In genomic region chr2:111157798-111158197, GRCh38 we compare ENCODE assay signal across 10 cellular contexts. TPM values are rescaled to one million over a fixed set of nuclear protein-coding genes. Genes with fewer than 3 reads are reported as not detected.
DNase-seq lines count a peak whose midpoint lies in the region; ATAC-seq, FAIRE-seq and TF ChIP-seq lines count a peak whose summit lies in the region.
"Had no signal": no experiment of that assay in that cellular context is flagged by ENCODE, and none has a peak within 500 bp of the region (broad histone marks: within the 10 kb centered on the region; RNA-seq: fewer than 3 reads in every experiment).

No MANE protein-coding gene starts in this region.

- no peaks in the 10 kb centered on the region for H3K79me2 ChIP-seq in GM12878 (ENCODE audit: control insufficient read depth, insufficient read depth, low read length)

- in situ Hi-C loops in GM12878 (cut with MboI): no loop called here

- FAIRE-seq in GM18507 (lab: Jason Lieb, UNC) (peak; percentile 54), GM12878 (lab: Jason Lieb, UNC) (peak; percentile 54)
- FAIRE-seq: colon had no signal

- BruUV-seq in GM12878 (replicated peaks; lab: Mats Ljungman, UMichigan): no TSS peak

- H4K20me1 ChIP-seq in GM12878 (ENCODE audit: control insufficient read depth, insufficient read depth): peaks cover 3% of the 10 kb centered on the region; the same call in 1 of the 2 replicates

- SMC1A ChIA-PET in GM12878 (lab: Charles Lee; ENCODE audit: uncharacterized antibody, unreplicated experiment): interaction anchor here (0.9 to 4.4 kb wide), 18 partner anchors 9 to 101 kb away, joined by 3 to 44 read pairs (median 8); no protein-coding TSS in a partner anchor

- RAD21 ChIA-PET in GM12878 (lab: Charles Lee; ENCODE audit: unreplicated experiment): interaction anchor here (1.0 to 4.4 kb wide), 10 partner anchors 9 to 51 kb away, joined by 3 to 34 read pairs (median 8); partner anchors contain the start of gene BCL2L11

- no peak overlapping the region for H3K9ac ChIP-seq in GM12878 (ENCODE audit: control insufficient read depth, insufficient read depth, low read length)

- H3K27ac Mint-ChIP-seq in activated T-cell treated with anti-CD3 and anti-CD28 coated beads, Interleukin-2, amount 50 U/mL, for 24 hours: no peak overlapping the region

- peaks cover 64% of the 10 kb centered on the region for H3K4me1 Mint-ChIP-seq in activated T-cell treated with anti-CD3 and anti-CD28 coated beads, Interleukin-2, amount 50 U/mL, for 24 hours (ENCODE audit: low read depth)

- TF ChIP-seq RAD21 in GM12878 (IDR thresholded peaks at IDR 0.05; ENCODE audit: insufficient read depth, low read depth, low read length): no peak

- CTCF ChIA-PET in GM12878 (lab: Yijun Ruan, JAX): interaction anchor here (1.2 to 3.1 kb wide), 9 partner anchors 11 to 345 kb away, joined by 3 to 26 read pairs (median 4); no protein-coding TSS in a partner anchor

- no peaks in the 10 kb centered on the region for H3K27me3 Mint-ChIP-seq in activated T-cell treated with anti-CD3 and anti-CD28 coated beads, Interleukin-2, amount 50 U/mL, for 24 hours

- DNase-seq in GM18507 (ENCODE audit: extremely low spot score, insufficient read length, low read depth): no peak
- DNase-seq in GM12878 (ENCODE audit: low read depth, low spot score): peak; percentile 69
- no peak for DNase-seq in DMS79 treated with DMSO at 0.1 percent for 48 hours (lab: John Stamatoyannopoulos, UW)
- no peak for DNase-seq in activated T-cell treated with anti-CD3 and anti-CD28 coated beads, Interleukin-2, amount 50 U/mL, for 24 hours
- DNase-seq in SIG-M5 treated with dmso at 0.1 percent for 504 hours (lab: John Stamatoyannopoulos, UW; ENCODE audit: unreplicated experiment): no peak
- no peak for DNase-seq in activated naive CD4-positive, alpha-beta T cell treated with Interleukin-2 at 50 U/mL for 16 hours

- H3K27ac ChIP-seq in GM12878 (ENCODE audit: control insufficient read depth, insufficient read depth): no peak overlapping the region

- H3K9me3 Mint-ChIP-seq in activated T-cell treated with anti-CD3 and anti-CD28 coated beads, Interleukin-2, amount 50 U/mL, for 24 hours: no peaks in the 10 kb centered on the region

- peak; percentile 19 to 27 (median 22); a peak in 3 of 6 replicates for TF ChIP-seq CTCF in GM12878 (IDR thresholded peaks at IDR 0.05 in 2 of 3, conservative IDR thresholded peaks at IDR 0.05 in 1 of 3; ENCODE audit: control insufficient read depth in 2 of 3, extremely low read depth in 1 of 3, insufficient read depth in 1 of 3, low read depth in 3 of 3, low read length in 3 of 3)

- no peak overlapping the region for H3K4me3 ChIP-seq in GM12878

- H3K36me3 Mint-ChIP-seq in activated T-cell treated with anti-CD3 and anti-CD28 coated beads, Interleukin-2, amount 50 U/mL, for 24 hours (ENCODE audit: low read depth): peaks cover 97% of the 10 kb centered on the region

- peak; percentile 53 for ATAC-seq in GM21390 (IDR thresholded peaks at IDR 0.05; ENCODE audit: unreplicated experiment)
- ATAC-seq in HG03280 (IDR thresholded peaks at IDR 0.05; ENCODE audit: unreplicated experiment): peak; percentile 78
- ATAC-seq in GM12878: peak; percentile 82
- ATAC-seq: Panc1 had no signal

- POLR2A ChIA-PET in GM12878 (lab: Charles Lee): interaction anchor here (0.6 to 3.0 kb wide), 4 partner anchors 11 to 51 kb away, joined by 3 to 21 read pairs (median 8); no protein-coding TSS in a partner anchor

- peaks cover 0 to 7% of the 10 kb centered on the region in 2 experiments; a peak in 3 of 4 replicates for H3K36me3 ChIP-seq in GM12878 (ENCODE audit: control insufficient read depth in 2 of 2, insufficient read depth in 2 of 2, low read length in 1 of 2)

- no peak overlapping the region for H3K4me3 Mint-ChIP-seq in activated T-cell treated with anti-CD3 and anti-CD28 coated beads, Interleukin-2, amount 50 U/mL, for 24 hours

- peaks cover 19% of the 10 kb centered on the region for H3K4me1 ChIP-seq in GM12878 (ENCODE audit: control insufficient read depth, insufficient read depth, low read length)

- intact Hi-C loops in GM12878 (cut with micrococcal nuclease; ENCODE audit: unreplicated experiment): no loop called here

- no peaks in the 10 kb centered on the region for H3K9me3 ChIP-seq in GM12878 (replicated peaks; ENCODE audit: control insufficient read depth, insufficient read depth, low read length)

- no peak for TF ChIP-seq POLR2A in GM12878 (IDR thresholded peaks at IDR 0.05; ENCODE audit: low read depth, low read length)

- no peak for TF ChIP-seq EP300 in GM12878 (IDR thresholded peaks at IDR 0.05; ENCODE audit: borderline replicate concordance in 1 of 2, control insufficient read depth in 1 of 2, low read depth in 2 of 2, low read length in 2 of 2)

- no peaks in the 10 kb centered on the region for H3K27me3 ChIP-seq in GM12878 (replicated peaks in 1 of 2; ENCODE audit: control insufficient read depth in 2 of 2, insufficient read depth in 2 of 2, low read length in 1 of 2)

- H3K4me2 ChIP-seq in GM12878 (ENCODE audit: control insufficient read depth, insufficient read depth): peak overlapping the region; percentile 52

- WGBS in GM12878 (ENCODE audit: insufficient coverage, insufficient replicate concordance, low lambda C conversion rate, missing lambda C conversion rate): 0% methylated on average over 2 of the region's 2 CpGs

- H2AFZ ChIP-seq in GM12878 (ENCODE audit: control insufficient read depth, low read depth, low read length): no peak overlapping the region

TF ChIP-seq in GM12878, 131 proteins besides CTCF, POLR2A, EP300 and RAD21:
- no peak for TF ChIP-seq ETV6 (conservative IDR thresholded peaks at IDR 0.05 in 1 of 2, IDR thresholded peaks at IDR 0.05 in 1 of 2; ENCODE audit: borderline replicate concordance in 1 of 2, low read depth in 1 of 2)
- peak; percentile 41; the same call in 1 of the 2 replicates for TF ChIP-seq IRF4 (IDR thresholded peaks at IDR 0.05; ENCODE audit: low read depth, low read length)
- 0 out of 2 replicates have a peak, but pooled peaks have one; percentile 37 for TF ChIP-seq TCF3 (IDR thresholded peaks at IDR 0.05; ENCODE audit: borderline replicate concordance, insufficient read depth, low read depth, low read length)
- TF ChIP-seq BHLHE40 (IDR thresholded peaks at IDR 0.05; ENCODE audit: borderline replicate concordance in 1 of 2, low read depth in 2 of 2, low read length in 1 of 2): peak; percentile 25 to 68; a peak in 2 of 4 replicates
- TF ChIP-seq POU2F2 (IDR thresholded peaks at IDR 0.05; ENCODE audit: borderline replicate concordance, low read depth, low read length): peak; percentile 88; the same call in 2 of the 3 replicates
- TF ChIP-seq IKZF2 (IDR thresholded peaks at IDR 0.05): peak in 1 of 2 experiments; percentile 52; a peak in 2 of 4 replicates
- 0 out of 2 replicates have a peak, but pooled peaks have one; percentile 26 for TF ChIP-seq TCF12 (IDR thresholded peaks at IDR 0.05; ENCODE audit: low read depth, low read length)
- no peak for TF ChIP-seq ZZZ3 (IDR thresholded peaks at IDR 0.05; ENCODE audit: control insufficient read depth, insufficient read length, low read depth)

RNA-seq across cellular contexts. Expression of gene BCL2L11, which starts 37.1 kb away (rescaled TPM):
- 23.2 and 32.3 TPM in 2 replicates for total RNA-seq in GM12878 (2013; cell fraction: nucleolus; rRNA removed)
- 0.60 and 1.0 TPM in 2 replicates for total RNA-seq in GM12878 (2014; rRNA removed)
- 0.88 and 1.2 TPM in 2 replicates for total RNA-seq in GM12878 (2014; rRNA removed; fragmentation: Illumina TruSeq; extraction: Trizol)
- 2.5 and 4.8 TPM in 2 replicates for total RNA-seq in GM12878 (2021)
- 3.3 TPM for polyA plus RNA-seq in GM12878 (2011; ENCODE audit: low read depth)
- 9.5 and 10.1 TPM in 2 replicates for polyA plus RNA-seq in GM12878 (2011; rRNA removed)
- polyA plus RNA-seq in GM12878 (2011; cell fraction: cytosol; rRNA removed): 9.0 and 15.4 TPM in 2 replicates
- 20.8 and 25.6 TPM in 2 replicates for polyA plus RNA-seq in GM12878 (2011; cell fraction: nucleus; rRNA removed)
- 4.1 and 6.3 TPM in 2 replicates for polyA plus RNA-seq in GM12878 (2012)
- polyA plus RNA-seq in GM12878 (2014; fragmentation: Illumina TruSeq; extraction: Trizol): 3.3 and 3.6 TPM in 2 replicates
- under 1 TPM; 0.29 to 0.64 TPM for polyA plus RNA-seq in GM12878 (2014; fragmentation: Nextera tagmentation; extraction: Ambion mirVana)
- 1.8 and 2.9 TPM in 2 replicates for polyA plus RNA-seq in GM12878 (2014; rRNA removed)
- polyA plus RNA-seq in GM12878 (2016; fragmentation: Nextera tagmentation; extraction: Ambion mirVana): under 1 TPM; 0.63 to 0.90 TPM
- polyA minus RNA-seq in GM12878 (2011; rRNA and poly(A)+ RNA removed): 11.8 and 11.9 TPM in 2 replicates
- 7.2 and 16.8 TPM in 2 replicates for polyA minus RNA-seq in GM12878 (2011; cell fraction: cytosol; rRNA and poly(A)+ RNA removed)
- 22.4 and 45.4 TPM in 2 replicates for polyA minus RNA-seq in GM12878 (2011; cell fraction: nucleus; rRNA and poly(A)+ RNA removed)
